8 cellular contexts compared by ENCODE assay signal in genomic region chr1:112704908-112705627, GRCh38. TPM values are rescaled to one million over a fixed set of nuclear protein-coding genes. Genes with fewer than 3 reads are reported as not detected.
DNase-seq lines count a peak whose midpoint lies in the region; ATAC-seq and TF ChIP-seq lines count a peak whose summit lies in the region.

No MANE protein-coding gene starts in this region.

- TF ChIP-seq CTCF in OCI-LY1 (IDR thresholded peaks at IDR 0.05; ENCODE audit: low read length) = no peak
- peak in 1 of 3 donors; percentile 11 for TF ChIP-seq CTCF in ovary (IDR thresholded peaks at IDR 0.05)

- DNase-seq in ELF-1 (ENCODE audit: low read depth, low spot score) (peak; percentile 98), Right ventricle myocardium inferior (ENCODE audit: missing footprints) (peak; percentile 90), ovary (peak; percentile 88 to 94 (median 89)), hippocampal formation (lab: John Stamatoyannopoulos, UW) (no peak)
- peak; percentile 60 for DNase-seq in activated naive CD8-positive, alpha-beta T cell treated with anti-CD3 and anti-CD28 coated beads, Interleukin-2, amount 10 ng/mL, durations not matched to agents 7 days and 5 days

- H3K27ac ChIP-seq in OCI-LY1 (ENCODE audit: low read depth, low read length, poor library complexity, severe bottlenecking) = no peak overlapping the region
- H3K27ac ChIP-seq in ovary = peak overlapping the region; percentile 63 to 82

- H3K9me2 ChIP-seq in OCI-LY1 (ENCODE audit: low read depth, low read length) = no peaks in the 10 kb centered on the region

- H3K4me3 ChIP-seq in OCI-LY1 (ENCODE audit: low read depth, low read length, poor library complexity, severe bottlenecking) (no peak overlapping the region), ovary (peak overlapping the region; percentile 67)

- POLR2A ChIA-PET in activated naive CD8-positive, alpha-beta T cell treated with anti-CD3 and anti-CD28 coated beads, Interleukin-2, amount 10 ng/mL, durations not matched to agents 7 days and 5 days (lab: Charles Lee) = interaction anchor here (0.6 to 4.2 kb wide), 7 partner anchors 10 to 314 kb away, joined by 3 to 35 read pairs (median 7); partner anchors contain the start of genes CAPZA1, MOV10, PPM1J and ST7L

- no peak overlapping the region for H3K9ac ChIP-seq in OCI-LY1 (ENCODE audit: low read length)

- no peaks in the 10 kb centered on the region for H4K20me1 ChIP-seq in OCI-LY1 (ENCODE audit: insufficient read depth, low read length)

- H3K4me2 ChIP-seq in OCI-LY1 (ENCODE audit: low read length) = peak overlapping the region; percentile 20; the same call in 1 of the 2 replicates

- H3K36me3 ChIP-seq in OCI-LY1 (ENCODE audit: insufficient read depth, low read length) (peaks cover 3% of the 10 kb centered on the region; the same call in 1 of the 2 replicates), ovary (no peaks in the 10 kb centered on the region)

- H3K9me3 ChIP-seq in OCI-LY1 (ENCODE audit: low read length) (no peaks in the 10 kb centered on the region), ovary (no peaks in the 10 kb centered on the region)

- TF ChIP-seq POLR2A in ovary (IDR thresholded peaks at IDR 0.05) = peak; percentile 71

- H3K9me3 Mint-ChIP-seq in activated naive CD8-positive, alpha-beta T cell treated with anti-CD3 and anti-CD28 coated beads, Interleukin-2, amount 10 ng/mL, durations not matched to agents 7 days and 5 days = no peaks in the 10 kb centered on the region

- H3K27me3 Mint-ChIP-seq in activated naive CD8-positive, alpha-beta T cell treated with anti-CD3 and anti-CD28 coated beads, Interleukin-2, amount 10 ng/mL, durations not matched to agents 7 days and 5 days = peaks cover 23% of the 10 kb centered on the region

- TF ChIP-seq EP300 in ovary (IDR thresholded peaks at IDR 0.05) = no peak

- 1 to 2% (median 1%) methylated on average over 13 of the region's 13 CpGs for WGBS in ovary, 3 donors

- intact Hi-C loops in Right ventricle myocardium inferior (cut with DNase I) (loop anchor here (1.0 to 5.0 kb wide), 3 partner anchors 188 to 314 kb away; no protein-coding TSS in a partner anchor), ovary (cut with DNase I) (loop anchor here (2.0 to 10.0 kb wide), 9 partner anchors 33 to 313 kb away; partner anchors contain the start of genes CAPZA1 (in 2 of the 4), CTTNBP2NL (in 2 of the 4), ST7L (in 2 of the 4) and MOV10 (in 1 of the 4))

- no peaks in the 10 kb centered on the region for H3K79me2 ChIP-seq in OCI-LY1 (ENCODE audit: insufficient read depth, low read length)

- H3K27me3 ChIP-seq in OCI-LY1 (ENCODE audit: insufficient read depth, low read length) = no peaks in the 10 kb centered on the region; the same call in 1 of the 2 replicates
- H3K27me3 ChIP-seq in ovary = no peaks in the 10 kb centered on the region

- H3K36me3 Mint-ChIP-seq in activated naive CD8-positive, alpha-beta T cell treated with anti-CD3 and anti-CD28 coated beads, Interleukin-2, amount 10 ng/mL, durations not matched to agents 7 days and 5 days = peaks cover 8% of the 10 kb centered on the region

- peaks cover 51% of the 10 kb centered on the region for H3K4me1 Mint-ChIP-seq in activated naive CD8-positive, alpha-beta T cell treated with anti-CD3 and anti-CD28 coated beads, Interleukin-2, amount 10 ng/mL, durations not matched to agents 7 days and 5 days

- H3K4me1 ChIP-seq in OCI-LY1 (ENCODE audit: insufficient read depth, low read length, severe bottlenecking) = peaks cover 36% of the 10 kb centered on the region
- H3K4me1 ChIP-seq in ovary (ENCODE audit: insufficient read depth) = peaks cover 21% of the 10 kb centered on the region

- no peak overlapping the region for H2AFZ ChIP-seq in OCI-LY1 (ENCODE audit: low read length)

- H3K4me3 Mint-ChIP-seq in activated naive CD8-positive, alpha-beta T cell treated with anti-CD3 and anti-CD28 coated beads, Interleukin-2, amount 10 ng/mL, durations not matched to agents 7 days and 5 days = peak overlapping the region; percentile 84

- peak overlapping the region; percentile 89 for H3K27ac Mint-ChIP-seq in activated naive CD8-positive, alpha-beta T cell treated with anti-CD3 and anti-CD28 coated beads, Interleukin-2, amount 10 ng/mL, durations not matched to agents 7 days and 5 days

- peak; percentile 47 for ATAC-seq in GM19467 (IDR thresholded peaks at IDR 0.05; ENCODE audit: unreplicated experiment)
- peak; percentile 33 for ATAC-seq in HG03558 (IDR thresholded peaks at IDR 0.05; ENCODE audit: extremely low read depth, unreplicated experiment)
- peak; percentile 81 for ATAC-seq in activated naive CD8-positive, alpha-beta T cell treated with anti-CD3 and anti-CD28 coated beads, Interleukin-2, amount 10 ng/mL, durations not matched to agents 7 days and 5 days (ENCODE audit: low read depth)
- ATAC-seq in Right ventricle myocardium inferior = peak; percentile 62

- H3F3A ChIP-seq in OCI-LY1 (ENCODE audit: insufficient read depth, low read length) = peaks cover 6% of the 10 kb centered on the region; the same call in 1 of the 2 replicates

RNA-seq across cellular contexts. Expression of gene RHOC, which starts 1.9 kb away (rescaled TPM):
- 10 to 100 TPM; 81.2 to 85.5 TPM for total RNA-seq in activated naive CD8-positive, alpha-beta T cell treated with anti-CD3 and anti-CD28 coated beads, Interleukin-2, amount 10 ng/mL, durations not matched to agents 7 days and 5 days
- total RNA-seq in Right ventricle myocardium inferior (118 TPM), ovary (100 to 1,000 TPM; 177 to 276 (median 208) TPM)
- polyA plus RNA-seq in ovary = 100 to 1,000 TPM; 249 to 308 TPM

RNA-seq across cellular contexts. Expression of gene PPM1J, which starts 10.1 kb away (rescaled TPM):
- total RNA-seq in activated naive CD8-positive, alpha-beta T cell treated with anti-CD3 and anti-CD28 coated beads, Interleukin-2, amount 10 ng/mL, durations not matched to agents 7 days and 5 days = under 1 TPM in 1 of 2 experiments, not detected in 1; 0.25 TPM
- 5.3 TPM for total RNA-seq in Right ventricle myocardium inferior
- total RNA-seq in ovary = 1 to 10 TPM; 1.4 to 6.3 (median 2.9) TPM
- polyA plus RNA-seq in ovary = 1 to 10 TPM in 1 of 2 donors, under 1 TPM in 1; 0.78 to 1.3 TPM

RNA-seq across cellular contexts. Expression of gene MOV10, which starts 30.6 kb away (rescaled TPM):
- total RNA-seq in activated naive CD8-positive, alpha-beta T cell treated with anti-CD3 and anti-CD28 coated beads, Interleukin-2, amount 10 ng/mL, durations not matched to agents 7 days and 5 days = 100 to 1,000 TPM; 124 to 130 TPM
- total RNA-seq in Right ventricle myocardium inferior = 16.1 TPM
- 10 to 100 TPM; 31.7 to 66.3 (median 53.5) TPM for total RNA-seq in ovary
- polyA plus RNA-seq in ovary = 10 to 100 TPM; 35.0 to 35.6 TPM

Comparison
In these comparisons a context has a peak if more than half of its experiments do, and no peak if none do; other contexts are left out.
1. DNase-seq: peak in ELF-1 (single experiment), activated naive CD8-positive, alpha-beta T cell treated with anti-CD3 and anti-CD28 coated beads, Interleukin-2, amount 10 ng/mL, durations not matched to agents 7 days and 5 days (single experiment), Right ventricle myocardium inferior (single experiment) and ovary (5 of 5); none in hippocampal formation (0 of 2).
2. Peak in every context shown above with its lines, with median percentiles within 50 percentile points of each other: ATAC-seq.